Comparison of ENCODE assay signal across 7 cellular contexts in the genomic region with DNA sequence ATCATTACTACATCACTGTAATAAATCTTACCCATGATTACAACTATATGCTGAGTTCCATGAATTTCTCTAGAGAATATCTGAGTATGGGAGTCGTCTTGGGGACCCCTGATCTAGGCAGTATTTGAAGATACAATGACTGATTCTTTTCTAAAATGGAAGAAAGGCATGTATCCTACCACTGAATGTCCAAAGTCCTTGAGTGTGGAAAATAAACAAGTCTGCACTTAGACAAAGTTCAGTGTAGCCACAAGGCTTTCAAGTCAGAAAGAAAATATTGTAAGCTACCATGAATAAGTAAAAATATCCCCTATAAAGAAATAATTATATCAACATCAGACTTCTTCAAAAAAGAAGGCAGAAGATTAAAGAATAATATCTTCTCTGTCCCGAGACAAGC.
"Had no signal": no experiment of that assay in that cellular context is flagged by ENCODE, and none has a peak within 500 bp of the region (broad histone marks: within the 10 kb centered on the region; RNA-seq: fewer than 3 reads in every experiment).

No MANE protein-coding gene starts in this region.

- FAIRE-seq: G401.6, GM12878, GM12892, GM18507, GM19239 had no signal

- ATAC-seq: GM12878 had no signal

- DNase-seq: GDM1, GF-D8 had no signal

- H3K4me3 ChIP-seq: GM12878 had no signal
